2 cellular contexts compared by ENCODE assay signal in the genomic region with DNA sequence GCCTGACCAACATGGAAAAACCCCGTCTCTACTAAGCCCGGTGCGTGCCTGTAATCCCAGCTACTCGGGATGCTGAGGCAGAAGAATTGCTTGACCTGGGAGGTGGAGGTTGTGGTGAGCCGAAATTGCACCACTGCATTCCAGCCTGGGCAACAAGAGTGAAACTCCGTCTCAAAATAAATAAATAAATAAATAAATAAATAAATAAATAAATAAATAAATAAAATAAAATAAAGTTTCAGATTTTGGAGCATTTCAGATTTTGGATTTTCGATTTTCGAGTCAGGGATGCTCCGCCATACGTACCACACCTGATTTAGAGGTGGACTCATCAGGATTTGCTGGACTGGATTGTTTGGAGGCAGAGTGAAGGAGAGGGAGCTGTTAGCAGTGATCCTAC. TPM values are rescaled to one million over a fixed set of nuclear protein-coding genes. Genes with fewer than 3 reads are reported as not detected.
"Had no signal": no experiment of that assay in that cellular context is flagged by ENCODE, and none has a peak within 500 bp of the region (broad histone marks: within the 10 kb centered on the region; RNA-seq: fewer than 3 reads in every experiment).

No MANE protein-coding gene starts in this region.

RNA-seq across cellular contexts. Expression of gene PASD1, which starts 3.4 kb away (rescaled TPM):
- polyA plus RNA-seq: stomach, urinary bladder had no signal
